In the genomic region with DNA sequence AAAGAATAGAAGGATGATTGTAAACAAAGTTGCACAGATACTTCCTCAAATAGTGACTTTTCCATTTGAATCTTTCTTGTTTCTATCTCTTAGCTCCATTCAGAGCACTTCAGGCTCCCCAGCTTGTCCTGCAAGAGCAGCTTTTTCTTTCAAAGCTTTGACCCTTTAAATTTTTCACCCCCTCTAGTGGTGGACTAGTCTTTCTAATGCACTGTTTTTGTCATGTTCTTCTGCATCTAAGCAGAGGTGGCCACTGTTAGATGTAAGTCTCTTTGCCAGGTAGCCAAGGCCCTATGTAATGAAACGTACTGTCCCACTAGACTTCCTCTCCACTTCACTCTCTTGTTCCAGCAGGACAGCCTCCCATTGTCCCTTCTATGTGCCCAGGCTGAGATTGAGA, we compare ENCODE assay signal across 10 cellular contexts.
DNase-seq lines count a peak whose midpoint lies in the region; ATAC-seq and TF ChIP-seq lines count a peak whose summit lies in the region.
"Had no signal": no experiment of that assay in that cellular context is flagged by ENCODE, and none has a peak within 500 bp of the region (broad histone marks: within the 10 kb centered on the region; RNA-seq: fewer than 3 reads in every experiment).

No MANE protein-coding gene starts in this region.

- no peak overlapping the region for H2AFZ ChIP-seq in Loucy (ENCODE audit: low read length)

- no peaks in the 10 kb centered on the region for H4K20me1 ChIP-seq in Loucy (ENCODE audit: insufficient read depth, low read length, poor library complexity, severe bottlenecking)

- no peak overlapping the region for H3K4me3 ChIP-seq in Loucy (ENCODE audit: low read length, poor library complexity, severe bottlenecking)
- H3K4me3 ChIP-seq in uterus = no peak overlapping the region
- no peak overlapping the region for H3K4me3 ChIP-seq in upper lobe of left lung

- peak; percentile 65 for TF ChIP-seq CTCF in Loucy (conservative IDR thresholded peaks at IDR 0.05; ENCODE audit: low read length)
- TF ChIP-seq CTCF in uterus (IDR thresholded peaks at IDR 0.05) = peak in 1 of 4 experiments; percentile 6
- peak in 1 of 6 experiments; percentile 27 for TF ChIP-seq CTCF in upper lobe of left lung (IDR thresholded peaks at IDR 0.05)

- H3K27me3 ChIP-seq in Loucy (ENCODE audit: insufficient read depth, low read length, poor library complexity, severe bottlenecking) (no peaks in the 10 kb centered on the region), uterus (no peaks in the 10 kb centered on the region), upper lobe of left lung (no peaks in the 10 kb centered on the region)

- WGBS in upper lobe of left lung, 2 donors = 39% methylated on average over 1 of the region's 1 CpG

- no peaks in the 10 kb centered on the region for H3F3A ChIP-seq in Loucy (ENCODE audit: low read depth)

- H3K9me3 ChIP-seq in Loucy (ENCODE audit: insufficient read depth, low read depth, low read length) (peaks cover 8% of the 10 kb centered on the region; the same call in 1 of the 2 replicates), uterus (no peaks in the 10 kb centered on the region), upper lobe of left lung (no peaks in the 10 kb centered on the region)

- intact Hi-C loops in uterus (cut with DNase I; ENCODE audit: low total_unique reads) = no loop called here

- H3K27ac ChIP-seq in uterus (no peak overlapping the region), upper lobe of left lung (no peak overlapping the region)
- H3K27ac ChIP-seq: epithelial cell of prostate had no signal

- no peak overlapping the region for H3K4me2 ChIP-seq in Loucy (ENCODE audit: low read depth, low read length, poor library complexity, severe bottlenecking)

- DNase-seq in NCI-H345 (lab: John Stamatoyannopoulos, UW) (peak; percentile 0), NCI-H345 treated with DMSO at 0.1 percent for 48 hours (lab: John Stamatoyannopoulos, UW; ENCODE audit: unreplicated experiment) (no peak), dermis blood vessel endothelial cell (peak; percentile 40), renal cortical epithelial cell (ENCODE audit: low read depth) (peak; percentile 39), uterus (no peak), upper lobe of left lung (no peak)
- DNase-seq: DMS79 treated with DMSO at 0.1 percent for 48 hours had no signal

- H3K9ac ChIP-seq in Loucy (ENCODE audit: low read depth, low read length, poor library complexity, severe bottlenecking) = no peak overlapping the region

- no peaks in the 10 kb centered on the region for H3K9me2 ChIP-seq in Loucy (replicated peaks; ENCODE audit: low read depth, low read length)

- TF ChIP-seq POLR2A in uterus (IDR thresholded peaks at IDR 0.05) = no peak
- no peak for TF ChIP-seq POLR2A in upper lobe of left lung (IDR thresholded peaks at IDR 0.05)

- no peaks in the 10 kb centered on the region for H3K79me2 ChIP-seq in Loucy (ENCODE audit: insufficient read depth, low read length)

- no peaks in the 10 kb centered on the region for H3K36me3 ChIP-seq in Loucy (ENCODE audit: insufficient read depth, low read length)
- no peaks in the 10 kb centered on the region for H3K36me3 ChIP-seq in uterus
- H3K36me3 ChIP-seq in upper lobe of left lung = no peaks in the 10 kb centered on the region

- no peak for TF ChIP-seq EP300 in upper lobe of left lung (IDR thresholded peaks at IDR 0.05)

- H3K4me1 ChIP-seq in Loucy (ENCODE audit: insufficient read depth, low read length, poor library complexity, severe bottlenecking) (no peaks in the 10 kb centered on the region), uterus (no peaks in the 10 kb centered on the region), upper lobe of left lung (no peaks in the 10 kb centered on the region)

- no peak for ATAC-seq in HG02852 (IDR thresholded peaks at IDR 0.05; ENCODE audit: unreplicated experiment)
- ATAC-seq in upper lobe of left lung (ENCODE audit: low FRiP score in 2 of 2) = no peak

Comparison
In these comparisons a context has a peak if more than half of its experiments do, and no peak if none do; other contexts are left out.
1. DNase-seq: peak in NCI-H345 (single experiment), dermis blood vessel endothelial cell (single experiment) and renal cortical epithelial cell (single experiment); none in NCI-H345 treated with DMSO at 0.1 percent for 48 hours (single experiment), uterus (0 of 2) and upper lobe of left lung (0 of 2).